1 cellular context compared by ENCODE assay signal in genomic region chr11:12045914-12046635, GRCh38.
TF ChIP-seq lines count a peak whose summit lies in the region.

No MANE protein-coding gene starts in this region.

TF ChIP-seq in endothelial cell of umbilical vein, 7 proteins besides CTCF, POLR2A, EP300 and RAD21 (continued from another document):
- TF ChIP-seq FOS (IDR thresholded peaks at IDR 0.05; ENCODE audit: borderline replicate concordance, insufficient read depth, low read length): peak; percentile 61
- no peak for TF ChIP-seq EZH2 (IDR thresholded peaks at IDR 0.05; ENCODE audit: borderline replicate concordance, low read depth, low read length, severe bottlenecking)
- TF ChIP-seq POLR2AphosphoS5 (IDR thresholded peaks at IDR 0.05; ENCODE audit: insufficient read depth, low read depth, low read length): peak; percentile 18
- TF ChIP-seq JUN (IDR thresholded peaks at IDR 0.05; ENCODE audit: borderline replicate concordance, insufficient read depth, insufficient read length, low read depth): no peak
- TF ChIP-seq MAX (IDR thresholded peaks at IDR 0.05; ENCODE audit: insufficient read depth, insufficient read length): no peak
- TF ChIP-seq MYC (IDR thresholded peaks at IDR 0.05; ENCODE audit: low read depth, low read length): no peak
